ENCODE assay signal across 10 cellular contexts in genomic region chr13:50914848-50915247, GRCh38. TPM values are rescaled to one million over a fixed set of nuclear protein-coding genes. Genes with fewer than 3 reads are reported as not detected.
DNase-seq lines count a peak whose midpoint lies in the region; ATAC-seq and TF ChIP-seq lines count a peak whose summit lies in the region.
"Had no signal": no experiment of that assay in that cellular context is flagged by ENCODE, and none has a peak within 500 bp of the region (broad histone marks: within the 10 kb centered on the region; RNA-seq: fewer than 3 reads in every experiment).

No MANE protein-coding gene starts in this region.

- intact Hi-C loops in right cardiac atrium (cut with DNase I), result loop anchor here in 3 of 4 donors (5.0 to 10.0 kb wide), 3 partner anchors 380 to 940 kb away; no protein-coding TSS in a partner anchor
- intact Hi-C loops in Right ventricle myocardium inferior (cut with DNase I), result loop anchor here (5.0 to 10.0 kb wide), 3 partner anchors 113 to 540 kb away; no protein-coding TSS in a partner anchor
- intact Hi-C loops in dorsolateral prefrontal cortex (cut with DNase I), result loop anchor here (5.0 kb wide), 2 partner anchors 833 to 918 kb away; partner anchors contain the start of gene TRIM13 (in 1 of the 2)

- H2AFZ ChIP-seq in OCI-LY3 (ENCODE audit: low read depth, low read length) (no peak overlapping the region), fibroblast of lung (ENCODE audit: low read length) (no peak overlapping the region)

- H3K4me3 ChIP-seq in right cardiac atrium (ENCODE audit: low read length) (no peak overlapping the region), OCI-LY3 (ENCODE audit: low read length) (peak overlapping the region; percentile 26), fibroblast of lung (replicated peaks in 1 of 4; ENCODE audit: control extremely low read depth in 1 of 4, insufficient read depth in 1 of 4, low read depth in 3 of 4, low read length in 4 of 4) (no peak overlapping the region), dorsolateral prefrontal cortex (no peak overlapping the region)

- H4K20me1 ChIP-seq in OCI-LY3 (ENCODE audit: insufficient read depth, low read length), result peaks cover 32% of the 10 kb centered on the region
- H4K20me1 ChIP-seq in fibroblast of lung (ENCODE audit: control insufficient read depth, extremely low read depth, insufficient read depth, low read length), result no peaks in the 10 kb centered on the region

- H3K4me2 ChIP-seq in OCI-LY3 (ENCODE audit: low read length) (peak overlapping the region; percentile 65), fibroblast of lung (ENCODE audit: extremely low read depth, insufficient read depth, low read length) (peak overlapping the region; percentile 60)

- no peak for DNase-seq in right cardiac atrium
- no peak for DNase-seq in Right ventricle myocardium inferior (ENCODE audit: missing footprints)
- peak in 1 of 2 donors; percentile 59 for DNase-seq in fibroblast of lung (ENCODE audit: low read depth in 2 of 2)
- DNase-seq in dorsolateral prefrontal cortex, result no peak
- DNase-seq in epidermal melanocyte (ENCODE audit: insufficient read length, low spot score), result no peak
- DNase-seq: hypothalamus, NCI-H510A treated with DMSO at 0.1 percent for 48 hours had no signal

- peak overlapping the region; percentile 40 for H3K27ac ChIP-seq in right cardiac atrium (ENCODE audit: low read length)
- H3K27ac ChIP-seq in OCI-LY3 (ENCODE audit: low read length), result peak overlapping the region; percentile 41
- no peak overlapping the region for H3K27ac ChIP-seq in fibroblast of lung (ENCODE audit: insufficient read depth, low read length)
- H3K27ac ChIP-seq in dorsolateral prefrontal cortex, result peak overlapping the region in 17 of 59 donors; percentile 1 to 57 (median 13)

- H3K36me3 ChIP-seq in OCI-LY3 (replicated peaks; ENCODE audit: low read depth, low read length) (peaks cover 10% of the 10 kb centered on the region), fibroblast of lung (ENCODE audit: control insufficient read depth, insufficient read depth, low read length) (no peaks in the 10 kb centered on the region)

- H3K79me2 ChIP-seq in OCI-LY3 (ENCODE audit: low read length), result peaks cover 98% of the 10 kb centered on the region
- peaks cover 19% of the 10 kb centered on the region for H3K79me2 ChIP-seq in fibroblast of lung (ENCODE audit: control insufficient read depth, insufficient read depth, low read length)

- H3K27me3 ChIP-seq in right cardiac atrium (ENCODE audit: control insufficient read depth, insufficient read depth) (no peaks in the 10 kb centered on the region), OCI-LY3 (ENCODE audit: low read depth, low read length) (no peaks in the 10 kb centered on the region), fibroblast of lung (ENCODE audit: control insufficient read depth, insufficient read depth, low read length) (no peaks in the 10 kb centered on the region), dorsolateral prefrontal cortex (no peaks in the 10 kb centered on the region)

- TF ChIP-seq CTCF in OCI-LY3 (IDR thresholded peaks at IDR 0.05; ENCODE audit: low read depth, low read length), result no peak
- no peak for TF ChIP-seq CTCF in fibroblast of lung (conservative IDR thresholded peaks at IDR 0.05 in 1 of 2, IDR thresholded peaks at IDR 0.05 in 1 of 2; ENCODE audit: low read depth in 1 of 2, low read length in 2 of 2)
- TF ChIP-seq CTCF in dorsolateral prefrontal cortex (IDR thresholded peaks at IDR 0.05 in 54 of 56, conservative IDR thresholded peaks at IDR 0.05 in 2 of 56; ENCODE audit: low read depth in 1 of 56, partially characterized antibody in 56 of 56), result no peak

- ATAC-seq in right cardiac atrium, result no peak
- no peak for ATAC-seq in Right ventricle myocardium inferior
- no peak for ATAC-seq in GM21515 (IDR thresholded peaks at IDR 0.05; ENCODE audit: unreplicated experiment)
- ATAC-seq in GM18519 (IDR thresholded peaks at IDR 0.05; ENCODE audit: low FRiP score, unreplicated experiment), result no peak

- no peaks in the 10 kb centered on the region for H3K9me3 ChIP-seq in right cardiac atrium (ENCODE audit: control insufficient read depth, low read length)
- H3K9me3 ChIP-seq in OCI-LY3 (ENCODE audit: insufficient read depth, low read length), result no peaks in the 10 kb centered on the region
- H3K9me3 ChIP-seq in fibroblast of lung (ENCODE audit: control insufficient read depth, insufficient read depth, low read depth, low read length), result no peaks in the 10 kb centered on the region

- H3K9ac ChIP-seq in OCI-LY3 (ENCODE audit: low read length), result peak overlapping the region; percentile 44
- no peak overlapping the region for H3K9ac ChIP-seq in fibroblast of lung (ENCODE audit: insufficient read depth, low read length)

- H3K4me1 ChIP-seq in right cardiac atrium (ENCODE audit: control insufficient read depth, insufficient read depth, low read length) (peaks cover 11% of the 10 kb centered on the region), OCI-LY3 (ENCODE audit: low read length) (peaks cover 62% of the 10 kb centered on the region), fibroblast of lung (ENCODE audit: control insufficient read depth, extremely low read depth, insufficient read depth, low read length) (peaks cover 14% of the 10 kb centered on the region)

- 55% methylated on average over 1 of the region's 1 CpG for WGBS in right cardiac atrium

RNA-seq across cellular contexts. Expression of gene RNASEH2B, which starts 5.3 kb away (rescaled TPM):
- 10 to 100 TPM; 47.3 to 58.0 (median 49.9) TPM for total RNA-seq in right cardiac atrium
- polyA plus RNA-seq in right cardiac atrium, result 45.3 TPM
- total RNA-seq in Right ventricle myocardium inferior, result 46.4 TPM
- total RNA-seq in fibroblast of lung, result 68.7 and 82.7 TPM in 2 replicates
- polyA plus RNA-seq in fibroblast of lung, result 24.5 and 24.7 TPM in 2 replicates
- 18.8 and 24.5 TPM in 2 replicates for polyA plus RNA-seq in fibroblast of lung (2012)
- polyA minus RNA-seq in fibroblast of lung (ENCODE audit: low replicate concordance), result 0.67 and 0.89 TPM in 2 replicates
- total RNA-seq in dorsolateral prefrontal cortex, result 10 to 100 TPM; 30.4 to 70.7 (median 48.7) TPM
